Comparison of ENCODE assay signal across 21 cellular contexts in genomic region chr10:86598151-86598550, GRCh38. TPM values are rescaled to one million over a fixed set of nuclear protein-coding genes. Genes with fewer than 3 reads are reported as not detected.
DNase-seq lines count a peak whose midpoint lies in the region; ATAC-seq and TF ChIP-seq lines count a peak whose summit lies in the region.
"Had no signal": no experiment of that assay in that cellular context is flagged by ENCODE, and none has a peak within 500 bp of the region (broad histone marks: within the 10 kb centered on the region; RNA-seq: fewer than 3 reads in every experiment).

No MANE protein-coding gene starts in this region.

- no peaks in the 10 kb centered on the region for H3K36me3 ChIP-seq in GM23248 (ENCODE audit: low read depth)
- no peaks in the 10 kb centered on the region for H3K36me3 ChIP-seq in SJCRH30
- H3K36me3 ChIP-seq in skeletal muscle satellite cell (ENCODE audit: insufficient read depth, low read length), result no peaks in the 10 kb centered on the region
- H3K36me3 ChIP-seq: BE2C, HAP-1 had no signal

- H3K27me3 ChIP-seq in GM23248 (replicated peaks; ENCODE audit: insufficient read depth) (peaks cover 3% of the 10 kb centered on the region; the same call in 1 of the 2 replicates), SJCRH30 (no peaks in the 10 kb centered on the region), skeletal muscle satellite cell (ENCODE audit: control insufficient read depth, insufficient read depth, low read length) (no peaks in the 10 kb centered on the region), foreskin keratinocyte (no peaks in the 10 kb centered on the region)
- H3K27me3 ChIP-seq: BE2C had no signal

- no peak overlapping the region for H2AFZ ChIP-seq in GM23248

- no peaks in the 10 kb centered on the region for H3K9me3 ChIP-seq in GM23248 (ENCODE audit: low read depth)
- H3K9me3 ChIP-seq in SJCRH30 (replicated peaks), result no peaks in the 10 kb centered on the region
- H3K9me3 ChIP-seq in skeletal muscle satellite cell (replicated peaks; ENCODE audit: low read length), result no peaks in the 10 kb centered on the region
- H3K9me3 ChIP-seq: BE2C, HAP-1 had no signal

- 93 to 100% methylated on average over 1 of the region's 1 CpG for WGBS in GM23248 (ENCODE audit: low coverage in 1 of 2, low lambda C conversion rate in 2 of 2, missing lambda C conversion rate in 2 of 2), 2 experiments

- H3K9ac ChIP-seq in GM23248 (no peak overlapping the region), skeletal muscle satellite cell (ENCODE audit: low read depth, low read length) (peak overlapping the region; percentile 66)

- H3K9me2 ChIP-seq in GM23248 (ENCODE audit: insufficient read depth), result no peaks in the 10 kb centered on the region

- DNase-seq in GM23248, result peak; percentile 49
- DNase-seq in SJCRH30, result peak; percentile 25 to 54
- peak; percentile 6 for DNase-seq in fibroblast of mammary gland (ENCODE audit: low read depth)
- no peak for DNase-seq in activated CD4-positive, CD25-positive, alpha-beta regulatory T cell treated with anti-CD3 and anti-CD28 coated beads, Interleukin-2, amount 50 U/mL, for 72 hours
- DNase-seq in foreskin keratinocyte, result no peak
- DNase-seq: BE2C; CD4-positive, CD25-positive, alpha-beta regulatory T cell; COR-L47; DMS153; GF-D8; NCI-H1105; NCI-H2081; Right ventricle myocardium superior had no signal

- H3K4me2 ChIP-seq in GM23248 (ENCODE audit: unreplicated experiment) (no peak overlapping the region), skeletal muscle satellite cell (ENCODE audit: low read length) (peak overlapping the region; percentile 27)

- no peaks in the 10 kb centered on the region for H3F3A ChIP-seq in GM23248 (ENCODE audit: insufficient read depth)

- ATAC-seq in HG03095 (IDR thresholded peaks at IDR 0.05; ENCODE audit: unreplicated experiment) (no peak), HG02763 (IDR thresholded peaks at IDR 0.05; ENCODE audit: unreplicated experiment) (no peak), foreskin keratinocyte (no peak)
- ATAC-seq: K562 had no signal

- no peaks in the 10 kb centered on the region for H4K20me1 ChIP-seq in GM23248 (ENCODE audit: insufficient read depth)

- H3K4me1 ChIP-seq in GM23248 (ENCODE audit: insufficient read depth), result peaks cover 8% of the 10 kb centered on the region; the same call in 1 of the 2 replicates
- H3K4me1 ChIP-seq in SJCRH30, result peaks cover 12% of the 10 kb centered on the region
- H3K4me1 ChIP-seq in skeletal muscle satellite cell (ENCODE audit: control insufficient read depth, insufficient read depth, low read length), result peaks cover 29% of the 10 kb centered on the region
- H3K4me1 ChIP-seq in foreskin keratinocyte, result no peaks in the 10 kb centered on the region
- H3K4me1 ChIP-seq: BE2C, HAP-1 had no signal

- H3K27ac ChIP-seq in GM23248 (no peak overlapping the region), SJCRH30 (peak overlapping the region; percentile 72), foreskin keratinocyte (no peak overlapping the region)

- no peaks in the 10 kb centered on the region for H3K79me2 ChIP-seq in GM23248 (ENCODE audit: insufficient read depth)

- TF ChIP-seq CTCF in fibroblast of mammary gland (conservative IDR thresholded peaks at IDR 0.05; ENCODE audit: control insufficient read depth, insufficient read depth, low read depth, low read length), result no peak
- no peak for TF ChIP-seq CTCF in foreskin keratinocyte (conservative IDR thresholded peaks at IDR 0.05)

- no peak overlapping the region for H3K4me3 ChIP-seq in GM23248
- H3K4me3 ChIP-seq in SJCRH30, result no peak overlapping the region
- no peak overlapping the region for H3K4me3 ChIP-seq in fibroblast of mammary gland (ENCODE audit: control insufficient read depth, low read depth, low read length)
- H3K4me3 ChIP-seq in skeletal muscle satellite cell (ENCODE audit: low read length), result no peak overlapping the region
- H3K4me3 ChIP-seq: HAP-1, K562 had no signal

- in situ Hi-C loops in GM23248 (cut with MboI), result no loop called here

RNA-seq across cellular contexts. Expression of gene OPN4, which starts 56.2 kb away (rescaled TPM):
- total RNA-seq in GM23248 (2014; rRNA removed; shearing (Covaris generic)), result not detected in 2 replicates
- polyA plus RNA-seq in GM23248 (2016; fragmentation: Nextera tagmentation; extraction: Ambion mirVana) (not detected in 2 replicates), foreskin keratinocyte (not detected in 2 replicates)
- not detected in 2 replicates for total RNA-seq in SJCRH30 (2014; rRNA removed; shearing (Covaris generic))
- not detected in 2 replicates for total RNA-seq in skeletal muscle satellite cell (2012; rRNA removed)
- total RNA-seq in foreskin keratinocyte, result not detected in 2 replicates
- total RNA-seq: CD4-positive, CD25-positive, alpha-beta regulatory T cell; Daoy; K562; NCI-H460; OCI-LY7 had no signal
- polyA plus RNA-seq: CD4-positive, CD25-positive, alpha-beta regulatory T cell; K562 had no signal

Comparison
In these comparisons a context has a peak if more than half of its experiments do, and no peak if none do; other contexts are left out.
1. DNase-seq: peak in GM23248 (single experiment), SJCRH30 (2 of 2) and fibroblast of mammary gland (single experiment); none in activated CD4-positive, CD25-positive, alpha-beta regulatory T cell treated with anti-CD3 and anti-CD28 coated beads, Interleukin-2, amount 50 U/mL, for 72 hours (single experiment) and foreskin keratinocyte (0 of 2).